ENCODE assay signal across 10 cellular contexts in the genomic region with DNA sequence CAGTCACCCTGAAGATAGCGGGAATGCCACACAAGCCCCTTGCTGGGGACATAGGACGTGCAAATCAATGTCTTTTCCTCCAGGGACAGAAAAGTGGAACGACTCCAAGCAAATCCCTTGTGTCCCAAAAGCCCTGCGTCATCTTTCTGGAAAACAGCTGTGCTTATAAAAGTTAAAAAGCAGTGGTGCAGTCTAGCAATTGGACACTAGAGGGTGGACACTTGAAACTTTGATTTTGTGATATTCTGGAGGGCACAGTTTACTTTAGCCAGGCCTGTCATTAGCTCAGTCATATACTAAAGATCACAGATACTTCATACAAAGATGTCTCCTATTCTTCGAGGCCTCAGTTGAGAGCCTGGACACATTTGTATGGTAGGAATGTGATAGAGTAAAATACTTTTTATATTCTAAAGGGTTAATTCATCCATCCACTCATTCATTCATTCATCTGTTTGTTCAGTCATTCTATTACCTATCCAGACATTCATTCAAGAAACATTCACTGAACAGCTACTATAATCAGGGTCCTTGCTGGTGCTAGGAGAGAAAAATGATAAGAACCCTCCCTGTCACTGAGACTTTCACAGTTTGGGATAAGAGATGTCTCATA.
DNase-seq lines count a peak whose midpoint lies in the region; ATAC-seq and TF ChIP-seq lines count a peak whose summit lies in the region.
"Had no signal": no experiment of that assay in that cellular context is flagged by ENCODE, and none has a peak within 500 bp of the region (broad histone marks: within the 10 kb centered on the region; RNA-seq: fewer than 3 reads in every experiment).

No MANE protein-coding gene starts in this region.

- no peak for TF ChIP-seq POLR2A in HCT116 (IDR thresholded peaks at IDR 0.05; ENCODE audit: borderline replicate concordance, extremely low read depth, insufficient read depth, insufficient read length)

- ATAC-seq in HCT116 = peak; percentile 73
- no peak for ATAC-seq in GM19467 (IDR thresholded peaks at IDR 0.05; ENCODE audit: unreplicated experiment)
- ATAC-seq in HG02610 (IDR thresholded peaks at IDR 0.05; ENCODE audit: unreplicated experiment) = no peak

- TF ChIP-seq RAD21 in HCT116 (IDR thresholded peaks at IDR 0.05; ENCODE audit: low read depth) = peak; percentile 41; the same call in 1 of the 2 replicates

- H3K9me2 ChIP-seq in HCT116 (ENCODE audit: insufficient read depth) = no peaks in the 10 kb centered on the region

- H3K9me3 Mint-ChIP-seq in activated naive CD4-positive, alpha-beta T cell treated with anti-CD3 and anti-CD28 coated beads, Interleukin-2, amount 10 ng/mL, durations not matched to agents 7 days and 5 days = no peaks in the 10 kb centered on the region

- H3K4me2 ChIP-seq in HCT116 (ENCODE audit: low read length) = no peak overlapping the region

- H3K27ac Mint-ChIP-seq in activated naive CD4-positive, alpha-beta T cell treated with anti-CD3 and anti-CD28 coated beads, Interleukin-2, amount 10 ng/mL, durations not matched to agents 7 days and 5 days = no peak overlapping the region

- H3K36me3 Mint-ChIP-seq in activated naive CD4-positive, alpha-beta T cell treated with anti-CD3 and anti-CD28 coated beads, Interleukin-2, amount 10 ng/mL, durations not matched to agents 7 days and 5 days = no peaks in the 10 kb centered on the region

- H3K27me3 ChIP-seq in HCT116 (ENCODE audit: insufficient read depth, low read length) (peaks cover 17% of the 10 kb centered on the region; the same call in 1 of the 2 replicates), adipocyte (replicated peaks; ENCODE audit: control insufficient read depth, insufficient read depth, low read length) (peaks cover 58% of the 10 kb centered on the region)

- no peak overlapping the region for H3K4me3 ChIP-seq in HCT116 (replicated peaks in 1 of 2; ENCODE audit: low read depth in 1 of 2, low read length in 2 of 2)
- no peak overlapping the region for H3K4me3 ChIP-seq in adipocyte (ENCODE audit: low read length)

- RAD21 ChIA-PET in HCT116 (lab: Charles Lee; ENCODE audit: low non-redundant PET in 1 of 2, low total read pairs in 2 of 2, uncharacterized antibody in 2 of 2, unreplicated experiment in 2 of 2) = no interaction called here

- no peak overlapping the region for H3K4me3 Mint-ChIP-seq in activated naive CD4-positive, alpha-beta T cell treated with anti-CD3 and anti-CD28 coated beads, Interleukin-2, amount 10 ng/mL, durations not matched to agents 7 days and 5 days

- BruUV-seq in HCT116 (replicated peaks; lab: Mats Ljungman, UMichigan) = no TSS peak

- no peaks in the 10 kb centered on the region for H3K4me1 Mint-ChIP-seq in activated naive CD4-positive, alpha-beta T cell treated with anti-CD3 and anti-CD28 coated beads, Interleukin-2, amount 10 ng/mL, durations not matched to agents 7 days and 5 days

- no peaks in the 10 kb centered on the region for H3K4me1 ChIP-seq in HCT116 (ENCODE audit: control insufficient read depth in 1 of 2, insufficient read depth in 2 of 2, low read length in 2 of 2)
- no peaks in the 10 kb centered on the region for H3K4me1 ChIP-seq in adipocyte (ENCODE audit: control insufficient read depth, insufficient read depth, low read length)

- H3K36me3 ChIP-seq in HCT116 (ENCODE audit: control insufficient read depth in 1 of 2, insufficient read depth in 2 of 2, low read length in 2 of 2) = no peaks in the 10 kb centered on the region
- H3K36me3 ChIP-seq in adipocyte (ENCODE audit: control insufficient read depth, insufficient read depth, low read length, severe bottlenecking) = no peaks in the 10 kb centered on the region

- no peak overlapping the region for H3K27ac ChIP-seq in HCT116 (ENCODE audit: low read depth, low read length)

- H3K9ac ChIP-seq in HCT116 (ENCODE audit: low read length) (no peak overlapping the region), adipocyte (ENCODE audit: low read length) (no peak overlapping the region)

- H2AFZ ChIP-seq in HCT116 (ENCODE audit: low read depth, low read length, poor library complexity, severe bottlenecking) = peak overlapping the region; percentile 63

- DNase-seq in AG09319 (ENCODE audit: extremely low read depth, low read depth) (no peak), HCT116 (ENCODE audit: low read depth, low spot score) (peak; percentile 24), adipocyte (ENCODE audit: low read depth) (peak; percentile 38), inferior parietal cortex (ENCODE audit: extremely low spot score) (peak; percentile 32), NCI-H2227 treated with DMSO at 0.1 percent for 48 hours (lab: John Stamatoyannopoulos, UW) (no peak)
- no peak for DNase-seq in activated naive CD4-positive, alpha-beta T cell treated with anti-CD3 and anti-CD28 coated beads, Interleukin-2, amount 10 ng/mL, durations not matched to agents 7 days and 5 days
- DNase-seq: DMS79, SHP77 treated with DMSO at 0.1 percent for 48 hours had no signal

- H3K9me3 ChIP-seq in HCT116 (ENCODE audit: control insufficient read depth in 1 of 2, insufficient read depth in 1 of 2, low read depth in 1 of 2, low read length in 2 of 2) = no peaks in the 10 kb centered on the region
- H3K9me3 ChIP-seq in adipocyte (ENCODE audit: control insufficient read depth, low read length) = peaks cover 9% of the 10 kb centered on the region

- intact Hi-C loops in HCT116 (cut with micrococcal nuclease) = no loop called here

- CTCF ChIA-PET in HCT116 (lab: Charles Lee) = no interaction called here
- CTCF ChIA-PET in activated naive CD4-positive, alpha-beta T cell treated with anti-CD3 and anti-CD28 coated beads, Interleukin-2, amount 10 ng/mL, durations not matched to agents 7 days and 5 days (lab: Charles Lee) = no interaction called here

- no peaks in the 10 kb centered on the region for H3K79me2 ChIP-seq in HCT116 (ENCODE audit: insufficient read depth, low read length)

- POLR2A ChIA-PET in HCT116 (lab: Charles Lee) = no interaction called here

- no peaks in the 10 kb centered on the region for H4K20me1 ChIP-seq in HCT116 (ENCODE audit: insufficient read depth)

- peak; percentile 15 for TF ChIP-seq CTCF in AG09319 (IDR thresholded peaks at IDR 0.05; ENCODE audit: low read depth, low read length)
- peak; percentile 24 to 62 (median 60); a peak in 5 of 6 replicates for TF ChIP-seq CTCF in HCT116 (IDR thresholded peaks at IDR 0.05 in 2 of 3, conservative IDR thresholded peaks at IDR 0.05 in 1 of 3; ENCODE audit: borderline replicate concordance in 1 of 3, insufficient read depth in 1 of 3, low read depth in 2 of 3, low read length in 2 of 3)

- peaks cover 16% of the 10 kb centered on the region for H3K27me3 Mint-ChIP-seq in activated naive CD4-positive, alpha-beta T cell treated with anti-CD3 and anti-CD28 coated beads, Interleukin-2, amount 10 ng/mL, durations not matched to agents 7 days and 5 days

TF ChIP-seq in HCT116, 20 proteins besides CTCF, POLR2A, EP300 and RAD21:
- TF ChIP-seq EGR1 (IDR thresholded peaks at IDR 0.05; ENCODE audit: low read depth) (no peak), ZNF274 (IDR thresholded peaks at IDR 0.05; ENCODE audit: low read depth, low read length) (no peak), ELF1 (IDR thresholded peaks at IDR 0.05; ENCODE audit: borderline replicate concordance, low read depth) (no peak), CEBPB (IDR thresholded peaks at IDR 0.05; ENCODE audit: low read depth) (no peak), POLR2AphosphoS5 (IDR thresholded peaks at IDR 0.05; ENCODE audit: low read depth, low read length) (no peak), YY1 (IDR thresholded peaks at IDR 0.05; ENCODE audit: extremely low read depth, insufficient replicate concordance, low read depth, low read length) (no peak), SRF (IDR thresholded peaks at IDR 0.05; ENCODE audit: low read depth) (no peak), JUND (IDR thresholded peaks at IDR 0.05) (no peak), FOSL1 (IDR thresholded peaks at IDR 0.05; ENCODE audit: low read depth) (no peak), EZH2 (IDR thresholded peaks at IDR 0.05) (no peak)
- TF ChIP-seq, protein P1, sequence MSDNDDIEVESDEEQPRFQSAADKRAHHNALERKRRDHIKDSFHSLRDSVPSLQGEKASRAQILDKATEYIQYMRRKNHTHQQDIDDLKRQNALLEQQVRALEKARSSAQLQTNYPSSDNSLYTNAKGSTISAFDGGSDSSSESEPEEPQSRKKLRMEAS (IDR thresholded peaks at IDR 0.05) = no peak
- TF ChIP-seq, protein P2, sequence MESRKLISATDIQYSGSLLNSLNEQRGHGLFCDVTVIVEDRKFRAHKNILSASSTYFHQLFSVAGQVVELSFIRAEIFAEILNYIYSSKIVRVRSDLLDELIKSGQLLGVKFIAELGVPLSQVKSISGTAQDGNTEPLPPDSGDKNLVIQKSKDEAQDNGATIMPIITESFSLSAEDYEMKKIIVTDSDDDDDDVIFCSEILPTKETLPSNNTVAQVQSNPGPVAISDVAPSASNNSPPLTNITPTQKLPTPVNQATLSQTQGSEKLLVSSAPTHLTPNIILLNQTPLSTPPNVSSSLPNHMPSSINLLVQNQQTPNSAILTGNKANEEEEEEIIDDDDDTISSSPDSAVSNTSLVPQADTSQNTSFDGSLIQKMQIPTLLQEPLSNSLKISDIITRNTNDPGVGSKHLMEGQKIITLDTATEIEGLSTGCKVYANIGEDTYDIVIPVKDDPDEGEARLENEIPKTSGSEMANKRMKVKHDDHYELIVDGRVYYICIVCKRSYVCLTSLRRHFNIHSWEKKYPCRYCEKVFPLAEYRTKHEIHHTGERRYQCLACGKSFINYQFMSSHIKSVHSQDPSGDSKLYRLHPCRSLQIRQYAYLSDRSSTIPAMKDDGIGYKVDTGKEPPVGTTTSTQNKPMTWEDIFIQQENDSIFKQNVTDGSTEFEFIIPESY (IDR thresholded peaks at IDR 0.05; ENCODE audit: extremely low read depth, insufficient replicate concordance, low read length) = no peak

Comparison
In these comparisons a context has a peak if more than half of its experiments do, and no peak if none do; other contexts are left out.
1. DNase-seq: peak in HCT116 (single experiment), adipocyte (single experiment) and inferior parietal cortex (single experiment); none in AG09319 (single experiment), NCI-H2227 treated with DMSO at 0.1 percent for 48 hours (single experiment) and activated naive CD4-positive, alpha-beta T cell treated with anti-CD3 and anti-CD28 coated beads, Interleukin-2, amount 10 ng/mL, durations not matched to agents 7 days and 5 days (single experiment).